Comparison of ENCODE assay signal across 15 cellular contexts in the genomic region with DNA sequence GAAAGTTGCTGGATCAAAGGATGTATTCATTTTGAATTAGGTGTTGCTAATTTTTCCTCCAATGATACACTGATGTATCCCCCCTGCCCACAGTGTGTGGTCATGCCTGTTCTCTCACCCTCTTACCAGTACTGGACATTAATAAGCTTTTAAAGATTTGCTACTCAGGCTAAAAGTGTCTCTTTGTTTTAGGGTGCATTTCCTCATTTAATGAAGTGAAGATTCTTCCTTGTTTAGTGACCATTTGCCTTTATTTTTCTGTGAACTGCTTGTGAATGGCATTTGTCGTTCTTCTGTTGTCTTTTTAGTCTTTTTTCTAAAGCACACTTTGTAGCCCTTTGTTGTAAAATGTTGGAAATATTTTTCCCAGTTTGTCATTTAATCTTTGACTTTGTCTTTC. TPM values are rescaled to one million over a fixed set of nuclear protein-coding genes. Genes with fewer than 3 reads are reported as not detected.
DNase-seq lines count a peak whose midpoint lies in the region; ATAC-seq, FAIRE-seq and TF ChIP-seq lines count a peak whose summit lies in the region.
"Had no signal": no experiment of that assay in that cellular context is flagged by ENCODE, and none has a peak within 500 bp of the region (broad histone marks: within the 10 kb centered on the region; RNA-seq: fewer than 3 reads in every experiment).

No MANE protein-coding gene starts in this region.

- peak overlapping the region; percentile 78 for H3K4me3 Mint-ChIP-seq in astrocyte (ENCODE audit: unreplicated experiment)

- peaks cover 24% of the 10 kb centered on the region for H3K36me3 ChIP-seq in cardiac muscle cell
- peaks cover 14% of the 10 kb centered on the region for H3K36me3 ChIP-seq in astrocyte (ENCODE audit: insufficient read depth, low read length)
- peaks cover 34% of the 10 kb centered on the region for H3K36me3 ChIP-seq in lower lobe of right lung
- H3K36me3 ChIP-seq: prostate gland had no signal

- H3K9me3 Mint-ChIP-seq in astrocyte (ENCODE audit: unreplicated experiment) = no peaks in the 10 kb centered on the region

- H3K4me3 ChIP-seq in cardiac muscle cell (peak overlapping the region; percentile 62), right cardiac atrium (ENCODE audit: low read length) (no peak overlapping the region), astrocyte (ENCODE audit: insufficient read depth, low read depth, low read length) (peak overlapping the region; percentile 45), lower lobe of right lung (peak overlapping the region; percentile 84)
- H3K4me3 ChIP-seq: prostate gland had no signal

- H3K27me3 ChIP-seq in cardiac muscle cell (no peaks in the 10 kb centered on the region), right cardiac atrium (ENCODE audit: control insufficient read depth, insufficient read depth) (no peaks in the 10 kb centered on the region), astrocyte (ENCODE audit: insufficient read depth, low read length) (no peaks in the 10 kb centered on the region), lower lobe of right lung (ENCODE audit: low read depth) (no peaks in the 10 kb centered on the region)
- H3K27me3 ChIP-seq: upper lobe of left lung had no signal

- intact Hi-C loops in right cardiac atrium (cut with DNase I) = no loop called here
- intact Hi-C loops in lower lobe of right lung (cut with DNase I) = no loop called here

- 56% methylated on average over 1 of the region's 1 CpG for WGBS in right cardiac atrium

- H3K9me3 ChIP-seq in cardiac muscle cell (ENCODE audit: low read depth) (no peaks in the 10 kb centered on the region), right cardiac atrium (ENCODE audit: control insufficient read depth, low read length) (no peaks in the 10 kb centered on the region), astrocyte (ENCODE audit: insufficient read depth, low read depth, low read length) (no peaks in the 10 kb centered on the region), lower lobe of right lung (no peaks in the 10 kb centered on the region)
- H3K9me3 ChIP-seq: prostate gland, upper lobe of left lung had no signal

- H2AFZ ChIP-seq in astrocyte (ENCODE audit: low read depth, low read length) = no peak overlapping the region

- TF ChIP-seq CTCF in cardiac muscle cell (IDR thresholded peaks at IDR 0.05; ENCODE audit: low read depth, low read length) (no peak), astrocyte (IDR thresholded peaks at IDR 0.05; ENCODE audit: insufficient read depth, low read depth, low read length) (no peak), lower lobe of right lung (IDR thresholded peaks at IDR 0.05) (no peak)

- H3K4me1 ChIP-seq in cardiac muscle cell (ENCODE audit: low read depth) = peaks cover 55% of the 10 kb centered on the region
- peaks cover 1% of the 10 kb centered on the region for H3K4me1 ChIP-seq in right cardiac atrium (ENCODE audit: control insufficient read depth, insufficient read depth, low read length)
- H3K4me1 ChIP-seq in astrocyte (ENCODE audit: insufficient read depth, low read length) = peaks cover 7% of the 10 kb centered on the region
- H3K4me1 ChIP-seq in lower lobe of right lung = peaks cover 19% of the 10 kb centered on the region
- H3K4me1 ChIP-seq: prostate gland had no signal

- H3K36me3 Mint-ChIP-seq in astrocyte (ENCODE audit: low read depth, unreplicated experiment) = peaks cover 6% of the 10 kb centered on the region

- H3K27ac ChIP-seq in cardiac muscle cell (peak overlapping the region; percentile 49), right cardiac atrium (ENCODE audit: low read length) (no peak overlapping the region), astrocyte (ENCODE audit: low read depth, low read length) (no peak overlapping the region), lower lobe of right lung (no peak overlapping the region)
- H3K27ac ChIP-seq: C4-2B, prostate gland, WERI-Rb-1 had no signal

- H3K4me2 ChIP-seq in astrocyte (ENCODE audit: low read length) = peak overlapping the region; percentile 89

- H3K79me2 ChIP-seq in astrocyte (ENCODE audit: insufficient read depth, low read length) = peaks cover 100% of the 10 kb centered on the region

- H3K27me3 Mint-ChIP-seq in astrocyte (ENCODE audit: low read depth, unreplicated experiment) = no peaks in the 10 kb centered on the region

- H3K27ac Mint-ChIP-seq in astrocyte (ENCODE audit: unreplicated experiment) = no peak overlapping the region

- ATAC-seq in right cardiac atrium (no peak), lower lobe of right lung (no peak), HG02763 (IDR thresholded peaks at IDR 0.05; ENCODE audit: unreplicated experiment) (no peak)

- FAIRE-seq in astrocyte (lab: Jason Lieb, UNC) (no peak), GM19239 (lab: Jason Lieb, UNC) (no peak)

- peaks cover 36% of the 10 kb centered on the region for H3K4me1 Mint-ChIP-seq in astrocyte (ENCODE audit: low read depth, unreplicated experiment)

- H3K9ac ChIP-seq in astrocyte (ENCODE audit: low read length) = peak overlapping the region; percentile 50

- no peak for DNase-seq in cardiac muscle cell (ENCODE audit: low read depth in 1 of 2, low spot score in 1 of 2)
- DNase-seq in right cardiac atrium = no peak
- no peak for DNase-seq in astrocyte (ENCODE audit: low read depth)
- DNase-seq in lower lobe of right lung = no peak
- no peak for DNase-seq in T1000 (lab: John Stamatoyannopoulos, UW)
- no peak for DNase-seq in Ammon's horn (ENCODE audit: low spot score)
- no peak for DNase-seq in GM19239 (ENCODE audit: insufficient read length, low spot score)
- DNase-seq: kidney, NCI-H2081, RPMI8226, upper lobe of left lung, WERI-Rb-1 had no signal

- peaks cover 70% of the 10 kb centered on the region for H4K20me1 ChIP-seq in astrocyte (ENCODE audit: insufficient read depth, low read length)

RNA-seq across cellular contexts. Expression of gene MSMO1, which starts 5.0 kb away (rescaled TPM):
- total RNA-seq in cardiac muscle cell (65.8 and 170 TPM in 2 replicates), right cardiac atrium (10 to 100 TPM; 12.9 to 27.6 (median 16.3) TPM), astrocyte (136 and 179 TPM in 2 replicates), lower lobe of right lung (138 TPM)
- polyA plus RNA-seq in cardiac muscle cell (138 and 305 TPM in 2 replicates), right cardiac atrium (29.0 TPM)

RNA-seq across cellular contexts. Expression of gene CPE, which starts 46.3 kb away (rescaled TPM):
- total RNA-seq in cardiac muscle cell = 204 and 238 TPM in 2 replicates
- 238 and 323 TPM in 2 replicates for polyA plus RNA-seq in cardiac muscle cell
- 100 to 1,000 TPM in 2 of 4 donors, 10 to 100 TPM in 2; 86.4 to 157 (median 97.1) TPM for total RNA-seq in right cardiac atrium
- 68.2 TPM for polyA plus RNA-seq in right cardiac atrium
- 380 and 385 TPM in 2 replicates for total RNA-seq in astrocyte
- 36.9 TPM for total RNA-seq in lower lobe of right lung
